8 cellular contexts compared by ENCODE assay signal in the genomic region with DNA sequence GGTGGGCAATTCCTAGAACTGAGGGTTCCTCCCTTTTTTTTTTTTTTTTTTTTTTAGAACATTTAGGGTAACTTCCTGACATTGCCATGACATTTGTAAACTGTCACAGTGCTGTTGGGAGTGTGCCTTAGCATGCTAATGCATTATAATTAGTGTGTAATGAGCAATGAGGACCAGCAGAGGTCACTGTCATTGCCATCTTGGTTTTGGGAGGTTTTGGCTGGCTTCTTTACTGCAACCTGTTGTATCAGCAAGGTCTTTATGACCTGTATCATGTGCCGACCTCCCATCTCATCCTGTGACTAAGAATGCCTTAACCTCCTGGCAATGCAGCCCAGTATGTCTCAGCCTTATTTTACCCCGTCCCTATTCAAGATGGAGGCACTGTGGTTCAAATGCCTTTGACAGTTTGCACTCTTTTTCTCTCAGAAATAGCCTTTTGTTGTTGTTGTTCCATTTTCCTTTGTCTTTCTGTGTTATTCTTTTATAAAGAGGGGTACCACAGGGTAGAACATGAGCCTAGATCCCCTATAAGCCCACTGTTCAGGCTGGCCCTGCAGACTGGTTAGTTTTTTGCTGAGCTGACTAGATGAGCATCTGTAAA.
A peak's percentile ranks its signal among the peaks of the same experiment; 100 is the strongest.
DNase-seq lines count a peak whose midpoint lies in the region; ATAC-seq and TF ChIP-seq lines count a peak whose summit lies in the region.

No MANE protein-coding gene starts in this region.

- H3K36me3 ChIP-seq in breast epithelium: no peaks in the 10 kb centered on the region
- H3K36me3 ChIP-seq in upper lobe of right lung: no peaks in the 10 kb centered on the region

- no peak overlapping the region for H3K4me3 ChIP-seq in breast epithelium
- H3K4me3 ChIP-seq in upper lobe of right lung: no peak overlapping the region

- H3K27me3 Mint-ChIP-seq in MCF 10A (ENCODE audit: insufficient read depth, unreplicated experiment) (peaks cover 81% of the 10 kb centered on the region), glutamatergic neuron (ENCODE audit: unreplicated experiment) (no peaks in the 10 kb centered on the region)

- H3K36me3 Mint-ChIP-seq in MCF 10A (ENCODE audit: insufficient read depth, unreplicated experiment) (no peaks in the 10 kb centered on the region), glutamatergic neuron (ENCODE audit: unreplicated experiment) (peaks cover 8% of the 10 kb centered on the region)

- no peak for TF ChIP-seq POLR2A in breast epithelium (IDR thresholded peaks at IDR 0.05)

- H3K4me3 Mint-ChIP-seq in MCF 10A (ENCODE audit: unreplicated experiment): no peak overlapping the region
- H3K4me3 Mint-ChIP-seq in glutamatergic neuron (ENCODE audit: unreplicated experiment): no peak overlapping the region

- ATAC-seq in HG02885 (IDR thresholded peaks at IDR 0.05; ENCODE audit: poor library complexity, unreplicated experiment) (peak; percentile 78), upper lobe of right lung (peak; percentile 36)

- H3K9me3 Mint-ChIP-seq in MCF 10A (ENCODE audit: unreplicated experiment): no peaks in the 10 kb centered on the region
- peaks cover 2% of the 10 kb centered on the region for H3K9me3 Mint-ChIP-seq in glutamatergic neuron (ENCODE audit: unreplicated experiment)

- intact Hi-C loops in MCF 10A (cut with micrococcal nuclease) (no loop called here), breast epithelium (cut with DNase I; ENCODE audit: low total_unique reads) (no loop called here), upper lobe of right lung (cut with DNase I) (no loop called here)

- H3K9me3 ChIP-seq in breast epithelium (no peaks in the 10 kb centered on the region), upper lobe of right lung (no peaks in the 10 kb centered on the region)

- H3K27ac ChIP-seq in breast epithelium (no peak overlapping the region), upper lobe of right lung (no peak overlapping the region)

- H3K4me1 ChIP-seq in breast epithelium (no peaks in the 10 kb centered on the region), upper lobe of right lung (no peaks in the 10 kb centered on the region)

- peak; percentile 60 for DNase-seq in MCF 10A (ENCODE audit: unreplicated experiment)
- DNase-seq in breast epithelium (ENCODE audit: low spot score in 2 of 2): no peak
- DNase-seq in SW480 (ENCODE audit: low spot score): peak; percentile 30
- DNase-seq in glutamatergic neuron: no peak
- no peak for DNase-seq in upper lobe of right lung
- DNase-seq in D341Med (ENCODE audit: low spot score): no peak
- DNase-seq in DMS79 treated with DMSO at 0.1 percent for 48 hours (lab: John Stamatoyannopoulos, UW): no peak

- POLR2A ChIA-PET in MCF 10A (lab: Yijun Ruan, JAX): interaction anchor here (0.8 kb wide), 1 partner anchor 211 kb away, joined by 4 read pairs; no protein-coding TSS in a partner anchor

- peak; percentile 45 for TF ChIP-seq CTCF in MCF 10A (IDR thresholded peaks at IDR 0.05; ENCODE audit: unreplicated experiment)
- peak in 1 of 3 donors; percentile 12 for TF ChIP-seq CTCF in breast epithelium (IDR thresholded peaks at IDR 0.05)
- TF ChIP-seq CTCF in glutamatergic neuron (IDR thresholded peaks at IDR 0.05; ENCODE audit: partially characterized antibody, unreplicated experiment): peak; percentile 69
- TF ChIP-seq CTCF in upper lobe of right lung (IDR thresholded peaks at IDR 0.05): peak; percentile 42

- H3K27ac Mint-ChIP-seq in MCF 10A (ENCODE audit: low read depth, unreplicated experiment): no peak overlapping the region
- H3K27ac Mint-ChIP-seq in glutamatergic neuron (ENCODE audit: unreplicated experiment): no peak overlapping the region

- H3K27me3 ChIP-seq in breast epithelium (no peaks in the 10 kb centered on the region), upper lobe of right lung (no peaks in the 10 kb centered on the region)

- H3K4me1 Mint-ChIP-seq in MCF 10A (ENCODE audit: insufficient read depth, unreplicated experiment) (no peaks in the 10 kb centered on the region), glutamatergic neuron (ENCODE audit: low read depth, unreplicated experiment) (no peaks in the 10 kb centered on the region)

- CTCF ChIA-PET in MCF 10A (lab: Yijun Ruan, JAX): interaction anchor here (0.5 to 2.4 kb wide), 11 partner anchors 9 to 331 kb away, joined by 3 to 14 read pairs (median 3); no protein-coding TSS in a partner anchor

- no TSS peak for BruUV-seq in MCF 10A (replicated peaks; lab: Mats Ljungman, UMichigan)

Comparison
In these comparisons a context has a peak if more than half of its experiments do, and no peak if none do; other contexts are left out.
1. DNase-seq: peak in MCF 10A (single experiment) and SW480 (single experiment); none in breast epithelium (0 of 2), glutamatergic neuron (single experiment), upper lobe of right lung (single experiment), D341Med (single experiment) and DMS79 treated with DMSO at 0.1 percent for 48 hours (single experiment).